In the genomic region with DNA sequence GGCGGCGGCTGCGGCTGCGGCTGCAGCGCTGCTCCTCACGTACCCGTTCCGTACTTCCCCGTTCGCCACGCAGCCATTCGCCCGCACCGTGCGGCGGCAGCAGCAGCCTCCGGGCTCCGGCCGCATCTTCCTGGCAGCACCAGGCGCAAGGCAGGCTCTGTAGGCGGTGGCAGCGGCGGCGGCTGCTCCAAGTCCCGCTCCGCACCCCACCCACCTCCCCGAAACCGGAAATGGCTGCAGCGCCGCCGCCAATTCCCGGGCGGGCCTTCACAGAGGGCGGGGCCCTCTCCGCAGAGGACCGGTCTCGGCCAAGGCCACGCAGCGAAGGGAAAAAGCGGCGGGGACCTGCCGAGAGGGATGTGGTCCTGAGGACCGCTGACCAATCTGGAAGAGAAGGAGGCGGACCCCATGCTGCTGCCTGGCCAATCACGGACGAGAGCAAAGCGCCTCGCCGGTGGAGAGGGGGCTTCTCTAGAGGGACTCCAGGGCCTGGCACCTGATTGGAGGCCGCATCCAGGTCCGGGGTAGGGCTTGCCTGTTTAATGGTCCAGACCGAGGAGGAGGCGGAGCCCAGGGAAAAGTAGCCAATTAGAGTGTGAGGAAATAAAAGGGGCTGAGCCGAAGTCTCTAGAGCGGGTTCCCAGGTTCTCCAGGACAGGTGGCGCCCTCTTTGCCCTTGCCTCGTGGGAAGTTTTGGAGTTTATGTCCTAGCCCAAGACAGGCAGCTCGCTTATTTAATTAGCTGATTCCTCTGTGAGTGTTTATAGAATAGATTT, we compare ENCODE assay signal across 8 cellular contexts. TPM values are rescaled to one million over a fixed set of nuclear protein-coding genes. Genes with fewer than 3 reads are reported as not detected.
DNase-seq lines count a peak whose midpoint lies in the region; ATAC-seq, FAIRE-seq and TF ChIP-seq lines count a peak whose summit lies in the region.

A gene with protein sequence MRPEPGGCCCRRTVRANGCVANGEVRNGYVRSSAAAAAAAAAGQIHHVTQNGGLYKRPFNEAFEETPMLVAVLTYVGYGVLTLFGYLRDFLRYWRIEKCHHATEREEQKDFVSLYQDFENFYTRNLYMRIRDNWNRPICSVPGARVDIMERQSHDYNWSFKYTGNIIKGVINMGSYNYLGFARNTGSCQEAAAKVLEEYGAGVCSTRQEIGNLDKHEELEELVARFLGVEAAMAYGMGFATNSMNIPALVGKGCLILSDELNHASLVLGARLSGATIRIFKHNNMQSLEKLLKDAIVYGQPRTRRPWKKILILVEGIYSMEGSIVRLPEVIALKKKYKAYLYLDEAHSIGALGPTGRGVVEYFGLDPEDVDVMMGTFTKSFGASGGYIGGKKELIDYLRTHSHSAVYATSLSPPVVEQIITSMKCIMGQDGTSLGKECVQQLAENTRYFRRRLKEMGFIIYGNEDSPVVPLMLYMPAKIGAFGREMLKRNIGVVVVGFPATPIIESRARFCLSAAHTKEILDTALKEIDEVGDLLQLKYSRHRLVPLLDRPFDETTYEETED (minus strand): TSS at position 184 of the 776 bp plus-strand sequence. CDS start 58 bp downstream, at position 126.

- no peak for FAIRE-seq in urothelium cell line (lab: Jason Lieb, UNC)

- H3K4me1 ChIP-seq in ascending aorta, result peaks cover 5 to 6% of the 10 kb centered on the region in 2 donors
- H3K4me1 ChIP-seq in right atrium auricular region, result peaks cover 0 to 15% of the 10 kb centered on the region in 2 donors
- H3K4me1 ChIP-seq in psoas muscle, result peaks cover 9% of the 10 kb centered on the region

- peak within 1 kb of the TSS; percentile 71 to 76 for H3K27ac ChIP-seq in ascending aorta
- H3K27ac ChIP-seq in right atrium auricular region, result peak within 1 kb of the TSS; percentile 76 to 81
- peak within 1 kb of the TSS; percentile 67 for H3K27ac ChIP-seq in psoas muscle

- H3K4me3 ChIP-seq in ascending aorta (peak within 1 kb of the TSS; percentile 84 to 91), right atrium auricular region (peak within 1 kb of the TSS; percentile 66 to 83), psoas muscle (peak within 1 kb of the TSS; percentile 90)

- WGBS in psoas muscle, 3 donors, result 1% methylated on average over 44 to 58 of the region's 58 CpGs

- TF ChIP-seq CTCF in ascending aorta (IDR thresholded peaks at IDR 0.05) (no peak), right atrium auricular region (IDR thresholded peaks at IDR 0.05) (peak in 1 of 2 donors; percentile 35), psoas muscle (IDR thresholded peaks at IDR 0.05) (no peak)

- no peaks in the 10 kb centered on the region for H3K27me3 ChIP-seq in ascending aorta
- no peaks in the 10 kb centered on the region for H3K27me3 ChIP-seq in right atrium auricular region
- no peaks in the 10 kb centered on the region for H3K27me3 ChIP-seq in psoas muscle (ENCODE audit: insufficient read depth in 3 of 3, low read length in 2 of 3)

- peaks cover 0 to 5% of the 10 kb centered on the region in 2 donors for H3K36me3 ChIP-seq in ascending aorta
- H3K36me3 ChIP-seq in right atrium auricular region, result no peaks in the 10 kb centered on the region
- H3K36me3 ChIP-seq in psoas muscle (ENCODE audit: insufficient read depth in 1 of 2, low read depth in 1 of 2), result no peaks in the 10 kb centered on the region

- intact Hi-C loops in T-helper 2 cell treated with Interferon-gamma antibody and Interleukin-4, amounts not matched to agents 100 ng/mL and 5 ng/mL, for 36 hours (cut with micrococcal nuclease), result loop anchor here (1.0 to 2.0 kb wide), 9 partner anchors 8 to 295 kb away; a partner anchor contains a TSS
- intact Hi-C loops in ascending aorta (cut with DNase I) (loop anchor here (1.0 to 2.0 kb wide), 6 partner anchors 26 to 296 kb away; a partner anchor contains a TSS), psoas muscle (cut with DNase I) (no loop called here)

- H3K9me3 ChIP-seq in ascending aorta (no peaks in the 10 kb centered on the region), right atrium auricular region (no peaks in the 10 kb centered on the region), psoas muscle (no peaks in the 10 kb centered on the region)

- DNase-seq in NCI-H187 treated with DMSO at 0.1 percent for 48 hours (lab: John Stamatoyannopoulos, UW), result peak; percentile 98
- DNase-seq in ascending aorta (ENCODE audit: low spot score in 2 of 2), result peak; percentile 98 to 100
- peak; percentile 99 for DNase-seq in right atrium auricular region (ENCODE audit: low spot score)
- DNase-seq in psoas muscle, result peak; percentile 97 to 99
- peak; percentile 99 for DNase-seq in urothelium cell line (ENCODE audit: low spot score)

- peak; percentile 95 for ATAC-seq in GM18502 (IDR thresholded peaks at IDR 0.05; ENCODE audit: poor library complexity, unreplicated experiment)
- ATAC-seq in HG02970 (IDR thresholded peaks at IDR 0.05; ENCODE audit: low FRiP score, unreplicated experiment), result peak; percentile 94
- peak; percentile 97 to 100 (median 99) for ATAC-seq in psoas muscle

RNA-seq across cellular contexts. Expression of the gene that starts here (rescaled TPM):
- total RNA-seq in T-helper 2 cell treated with Interferon-gamma antibody and Interleukin-4, amounts not matched to agents 100 ng/mL and 5 ng/mL, for 36 hours, result 48.4 and 51.6 TPM in 2 replicates
- total RNA-seq in ascending aorta (25.7 TPM), right atrium auricular region (10 to 100 TPM; 11.3 to 14.0 TPM), psoas muscle (1 to 10 TPM; 5.8 to 9.0 (median 6.6) TPM)
- 1 to 10 TPM; 2.4 to 5.5 (median 4.5) TPM for polyA plus RNA-seq in psoas muscle

Comparison
In these comparisons a context has a peak if more than half of its experiments do, and no peak if none do; other contexts are left out.
1. Peak in every context shown above with its lines: DNase-seq, ATAC-seq, H3K4me3 ChIP-seq and H3K27ac ChIP-seq.
2. intact Hi-C loops: an anchor here in T-helper 2 cell treated with Interferon-gamma antibody and Interleukin-4, amounts not matched to agents 100 ng/mL and 5 ng/mL, for 36 hours (1.0 to 2.0 kb wide) and ascending aorta (1.0 to 2.0 kb wide); none called in psoas muscle.